ENCODE assay signal across 8 cellular contexts in genomic region chr16:22191089-22191965, GRCh38. TPM values are rescaled to one million over a fixed set of nuclear protein-coding genes. Genes with fewer than 3 reads are reported as not detected.
DNase-seq lines count a peak whose midpoint lies in the region; ATAC-seq and FAIRE-seq lines count a peak whose summit lies in the region.

No MANE protein-coding gene starts in this region.

- H3K79me2 ChIP-seq in Karpas-422 (ENCODE audit: low read length): no peaks in the 10 kb centered on the region

- no peaks in the 10 kb centered on the region for H4K20me1 ChIP-seq in Karpas-422 (ENCODE audit: insufficient read depth, low read depth, low read length)

- ATAC-seq in GM21786 (IDR thresholded peaks at IDR 0.05; ENCODE audit: unreplicated experiment): peak; percentile 25
- ATAC-seq in naive thymus-derived CD8-positive, alpha-beta T cell: peak; percentile 48 to 52

- no peaks in the 10 kb centered on the region for H3K9me2 ChIP-seq in Karpas-422 (replicated peaks; ENCODE audit: insufficient read depth, low read length)

- H2AFZ ChIP-seq in Karpas-422 (ENCODE audit: low read length): peak overlapping the region; percentile 83

- peaks cover 7% of the 10 kb centered on the region for H3K36me3 Mint-ChIP-seq in activated T-helper 1 cell treated with anti-CD3 and anti-CD28 coated beads, Interleukin-12 subunit alpha, Interleukin-12 subunit beta, Interleukin-2, Interleukin-4 antibody, amounts not matched to agents 30 ng/mL and 10 ng/mL and 1 ng/mL, durations not matched to agents 14 hours and 24 hours and 36 hours (ENCODE audit: low read depth)
- H3K36me3 Mint-ChIP-seq in naive thymus-derived CD8-positive, alpha-beta T cell: peaks cover 0 to 5% (median 2%) of the 10 kb centered on the region in 3 donors

- POLR2A ChIA-PET in naive thymus-derived CD8-positive, alpha-beta T cell (lab: Charles Lee): interaction anchor here (0.5 to 9.4 kb wide), 14 partner anchors 16 to 1292 kb away, joined by 3 to 162 read pairs (median 5); partner anchors contain the start of genes EEF2K, MOSMO, PDZD9 and POLR3E

- H3K27me3 Mint-ChIP-seq in activated T-helper 1 cell treated with anti-CD3 and anti-CD28 coated beads, Interleukin-12 subunit alpha, Interleukin-12 subunit beta, Interleukin-2, Interleukin-4 antibody, amounts not matched to agents 30 ng/mL and 10 ng/mL and 1 ng/mL, durations not matched to agents 14 hours and 24 hours and 36 hours (ENCODE audit: insufficient read depth): peaks cover 4% of the 10 kb centered on the region
- peaks cover 0 to 4% (median 0%) of the 10 kb centered on the region in 5 donors for H3K27me3 Mint-ChIP-seq in naive thymus-derived CD8-positive, alpha-beta T cell

- H3K4me1 ChIP-seq in Karpas-422 (ENCODE audit: low read length): peaks cover 42% of the 10 kb centered on the region

- peak overlapping the region; percentile 99 for H3K27ac Mint-ChIP-seq in activated T-helper 1 cell treated with anti-CD3 and anti-CD28 coated beads, Interleukin-12 subunit alpha, Interleukin-12 subunit beta, Interleukin-2, Interleukin-4 antibody, amounts not matched to agents 30 ng/mL and 10 ng/mL and 1 ng/mL, durations not matched to agents 14 hours and 24 hours and 36 hours
- H3K27ac Mint-ChIP-seq in naive thymus-derived CD8-positive, alpha-beta T cell: peak overlapping the region; percentile 97 to 100 (median 99)

- peak overlapping the region; percentile 88 for H3K4me3 Mint-ChIP-seq in activated T-helper 1 cell treated with anti-CD3 and anti-CD28 coated beads, Interleukin-12 subunit alpha, Interleukin-12 subunit beta, Interleukin-2, Interleukin-4 antibody, amounts not matched to agents 30 ng/mL and 10 ng/mL and 1 ng/mL, durations not matched to agents 14 hours and 24 hours and 36 hours
- peak overlapping the region; percentile 81 to 96 (median 91) for H3K4me3 Mint-ChIP-seq in naive thymus-derived CD8-positive, alpha-beta T cell

- peak overlapping the region; percentile 93 for H3K4me2 ChIP-seq in Karpas-422 (ENCODE audit: low read depth, low read length, poor library complexity, severe bottlenecking)

- H3K9me3 ChIP-seq in Karpas-422 (ENCODE audit: low read length): no peaks in the 10 kb centered on the region

- peak overlapping the region; percentile 70 for H3K27ac ChIP-seq in Karpas-422 (ENCODE audit: low read length)

- peak overlapping the region; percentile 65 for H3K4me3 ChIP-seq in Karpas-422 (ENCODE audit: low read length)

- H3K36me3 ChIP-seq in Karpas-422 (ENCODE audit: insufficient read depth, low read length): no peaks in the 10 kb centered on the region

- H3K9ac ChIP-seq in Karpas-422 (ENCODE audit: low read length): peak overlapping the region; percentile 70

- peak; percentile 92 for DNase-seq in DMS114 treated with DMSO at 0.1 percent for 48 hours (lab: John Stamatoyannopoulos, UW; ENCODE audit: unreplicated experiment)
- peak; percentile 99 for DNase-seq in Karpas-422
- DNase-seq in RCC 7860 (ENCODE audit: low spot score): peak; percentile 86
- peak; percentile 94 for DNase-seq in activated T-helper 1 cell treated with anti-CD3 and anti-CD28 coated beads, Interleukin-12 subunit alpha, Interleukin-12 subunit beta, Interleukin-2, Interleukin-4 antibody, amounts not matched to agents 30 ng/mL and 10 ng/mL and 1 ng/mL, durations not matched to agents 14 hours and 24 hours and 36 hours (ENCODE audit: low spot score)
- DNase-seq in fibroblast of gingiva (ENCODE audit: low read depth): peak; percentile 99
- DNase-seq in naive thymus-derived CD8-positive, alpha-beta T cell: peak; percentile 95 to 100 (median 98)
- DNase-seq in stimulated activated naive CD4-positive, alpha-beta T cell (lab: John Stamatoyannopoulos, UW): peak; percentile 98 to 99 (median 99)

- no peaks in the 10 kb centered on the region for H3K27me3 ChIP-seq in Karpas-422 (ENCODE audit: low read length)

- intact Hi-C loops in activated T-helper 1 cell treated with anti-CD3 and anti-CD28 coated beads, Interleukin-12 subunit alpha, Interleukin-12 subunit beta, Interleukin-2, Interleukin-4 antibody, amounts not matched to agents 30 ng/mL and 10 ng/mL and 1 ng/mL, durations not matched to agents 14 hours and 24 hours and 36 hours (cut with micrococcal nuclease): loop anchor here (1.0 to 10.0 kb wide), 4 partner anchors 15 to 1291 kb away; partner anchors contain the start of genes DCUN1D3, EEF2K, LYRM1 and METTL9

- H3K4me1 Mint-ChIP-seq in activated T-helper 1 cell treated with anti-CD3 and anti-CD28 coated beads, Interleukin-12 subunit alpha, Interleukin-12 subunit beta, Interleukin-2, Interleukin-4 antibody, amounts not matched to agents 30 ng/mL and 10 ng/mL and 1 ng/mL, durations not matched to agents 14 hours and 24 hours and 36 hours (ENCODE audit: low read depth): peaks cover 71% of the 10 kb centered on the region
- H3K4me1 Mint-ChIP-seq in naive thymus-derived CD8-positive, alpha-beta T cell: peaks cover 38 to 75% (median 73%) of the 10 kb centered on the region in 4 donors

- peak; percentile 11 for FAIRE-seq in RCC 7860 (lab: Jason Lieb, UNC)

- no peaks in the 10 kb centered on the region for H3K9me3 Mint-ChIP-seq in activated T-helper 1 cell treated with anti-CD3 and anti-CD28 coated beads, Interleukin-12 subunit alpha, Interleukin-12 subunit beta, Interleukin-2, Interleukin-4 antibody, amounts not matched to agents 30 ng/mL and 10 ng/mL and 1 ng/mL, durations not matched to agents 14 hours and 24 hours and 36 hours
- H3K9me3 Mint-ChIP-seq in naive thymus-derived CD8-positive, alpha-beta T cell: peaks cover 0 to 21% (median 5%) of the 10 kb centered on the region in 9 donors

RNA-seq across cellular contexts. Expression of gene EEF2K, which starts 14.8 kb away (rescaled TPM):
- 12.1 and 16.0 TPM in 2 replicates for total RNA-seq in Karpas-422 (2014; rRNA removed; shearing (Covaris generic); ENCODE audit: low replicate concordance)
- total RNA-seq in activated T-helper 1 cell treated with anti-CD3 and anti-CD28 coated beads, Interleukin-12 subunit alpha, Interleukin-12 subunit beta, Interleukin-2, Interleukin-4 antibody, amounts not matched to agents 30 ng/mL and 10 ng/mL and 1 ng/mL, durations not matched to agents 14 hours and 24 hours and 36 hours: 28.3 and 30.5 TPM in 2 replicates
- total RNA-seq in naive thymus-derived CD8-positive, alpha-beta T cell: 10 to 100 TPM; 24.3 to 25.3 TPM
- 1 to 10 TPM; 2.0 to 3.2 (median 3.1) TPM for polyA plus RNA-seq in naive thymus-derived CD8-positive, alpha-beta T cell

RNA-seq across cellular contexts. Expression of gene SDR42E2, which starts 29.0 kb away (rescaled TPM):
- total RNA-seq in Karpas-422 (2014; rRNA removed; shearing (Covaris generic); ENCODE audit: low replicate concordance): not detected in 2 replicates
- not detected in 2 replicates for total RNA-seq in activated T-helper 1 cell treated with anti-CD3 and anti-CD28 coated beads, Interleukin-12 subunit alpha, Interleukin-12 subunit beta, Interleukin-2, Interleukin-4 antibody, amounts not matched to agents 30 ng/mL and 10 ng/mL and 1 ng/mL, durations not matched to agents 14 hours and 24 hours and 36 hours
- under 1 TPM; 0.55 to 0.70 TPM for total RNA-seq in naive thymus-derived CD8-positive, alpha-beta T cell
- under 1 TPM; 0.23 to 0.45 (median 0.29) TPM for polyA plus RNA-seq in naive thymus-derived CD8-positive, alpha-beta T cell

Comparison
In these comparisons a context has a peak if more than half of its experiments do, and no peak if none do; other contexts are left out.
1. Peak in every context shown above with its lines: DNase-seq, ATAC-seq, H3K4me3 ChIP-seq and H3K27ac ChIP-seq.